In genomic region chr17:49191917-49192741, GRCh38 we compare ENCODE assay signal across 1 cellular context.
TF ChIP-seq lines count a peak whose summit lies in the region.

No MANE protein-coding gene starts in this region.

TF ChIP-seq in HEK293, 187 proteins besides CTCF, POLR2A, EP300 and RAD21 (continued from another document and continues in another):
- TF ChIP-seq, protein P1, sequence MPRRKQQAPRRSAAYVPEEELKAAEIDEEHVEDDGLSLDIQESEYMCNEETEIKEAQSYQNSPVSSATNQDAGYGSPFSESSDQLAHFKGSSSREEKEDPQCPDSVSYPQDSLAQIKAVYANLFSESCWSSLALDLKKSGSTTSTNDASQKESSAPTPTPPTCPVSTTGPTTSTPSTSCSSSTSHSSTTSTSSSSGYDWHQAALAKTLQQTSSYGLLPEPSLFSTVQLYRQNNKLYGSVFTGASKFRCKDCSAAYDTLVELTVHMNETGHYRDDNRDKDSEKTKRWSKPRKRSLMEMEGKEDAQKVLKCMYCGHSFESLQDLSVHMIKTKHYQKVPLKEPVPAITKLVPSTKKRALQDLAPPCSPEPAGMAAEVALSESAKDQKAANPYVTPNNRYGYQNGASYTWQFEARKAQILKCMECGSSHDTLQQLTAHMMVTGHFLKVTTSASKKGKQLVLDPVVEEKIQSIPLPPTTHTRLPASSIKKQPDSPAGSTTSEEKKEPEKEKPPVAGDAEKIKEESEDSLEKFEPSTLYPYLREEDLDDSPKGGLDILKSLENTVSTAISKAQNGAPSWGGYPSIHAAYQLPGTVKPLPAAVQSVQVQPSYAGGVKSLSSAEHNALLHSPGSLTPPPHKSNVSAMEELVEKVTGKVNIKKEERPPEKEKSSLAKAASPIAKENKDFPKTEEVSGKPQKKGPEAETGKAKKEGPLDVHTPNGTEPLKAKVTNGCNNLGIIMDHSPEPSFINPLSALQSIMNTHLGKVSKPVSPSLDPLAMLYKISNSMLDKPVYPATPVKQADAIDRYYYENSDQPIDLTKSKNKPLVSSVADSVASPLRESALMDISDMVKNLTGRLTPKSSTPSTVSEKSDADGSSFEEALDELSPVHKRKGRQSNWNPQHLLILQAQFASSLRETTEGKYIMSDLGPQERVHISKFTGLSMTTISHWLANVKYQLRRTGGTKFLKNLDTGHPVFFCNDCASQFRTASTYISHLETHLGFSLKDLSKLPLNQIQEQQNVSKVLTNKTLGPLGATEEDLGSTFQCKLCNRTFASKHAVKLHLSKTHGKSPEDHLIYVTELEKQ (tag by site-specific recombination; IDR thresholded peaks at IDR 0.05; ENCODE audit: borderline replicate concordance) = no peak
- peak; percentile 60; the same call in 1 of the 2 replicates for TF ChIP-seq KLF1 (tag by site-specific recombination; IDR thresholded peaks at IDR 0.05)
- peak; percentile 58 for TF ChIP-seq ZBTB6 (tag by site-specific recombination; IDR thresholded peaks at IDR 0.05)
- TF ChIP-seq RBAK (tag by site-specific recombination; IDR thresholded peaks at IDR 0.05) = no peak
- TF ChIP-seq ZNF174 (tag by site-specific recombination; IDR thresholded peaks at IDR 0.05) = no peak
- TF ChIP-seq ZNF311 (tag by site-specific recombination; IDR thresholded peaks at IDR 0.05; ENCODE audit: borderline replicate concordance) = no peak
- TF ChIP-seq SP3 (tag by site-specific recombination; IDR thresholded peaks at IDR 0.05) = no peak
- TF ChIP-seq ZBTB7A (tag by site-specific recombination; IDR thresholded peaks at IDR 0.05; ENCODE audit: low read depth) = peak; percentile 69; the same call in 1 of the 2 replicates
- TF ChIP-seq ZNF76 (tag by site-specific recombination; IDR thresholded peaks at IDR 0.05; ENCODE audit: borderline replicate concordance, low read depth) = peak; percentile 76
- no peak for TF ChIP-seq ZNF514 (tag by site-specific recombination; IDR thresholded peaks at IDR 0.05)
- TF ChIP-seq ZNF48 (tag by site-specific recombination; IDR thresholded peaks at IDR 0.05) = no peak
- no peak for TF ChIP-seq ZNF155 (tag by site-specific recombination; IDR thresholded peaks at IDR 0.05)
- no peak for TF ChIP-seq ZNF549 (tag by site-specific recombination; IDR thresholded peaks at IDR 0.05)
- TF ChIP-seq GLI4 (tag by site-specific recombination; IDR thresholded peaks at IDR 0.05) = peak; percentile 76; the same call in 1 of the 2 replicates
- no peak for TF ChIP-seq SETDB1 (IDR thresholded peaks at IDR 0.05; ENCODE audit: insufficient read length, low read length)
- peak; percentile 41 for TF ChIP-seq GLIS2 (tag by site-specific recombination; IDR thresholded peaks at IDR 0.05)
- TF ChIP-seq ZNF114 (tag by site-specific recombination; IDR thresholded peaks at IDR 0.05) = no peak
- peak; percentile 66; the same call in 1 of the 2 replicates for TF ChIP-seq BCL11B (tag by site-specific recombination; IDR thresholded peaks at IDR 0.05; ENCODE audit: low read depth)
- TF ChIP-seq SALL2 (tag by site-specific recombination; IDR thresholded peaks at IDR 0.05; ENCODE audit: borderline replicate concordance) = peak; percentile 93
- TF ChIP-seq ZNF596 (tag by site-specific recombination; IDR thresholded peaks at IDR 0.05) = peak; percentile 57
- TF ChIP-seq ZSCAN23 (tag by site-specific recombination; IDR thresholded peaks at IDR 0.05) = peak; percentile 83; the same call in 1 of the 2 replicates
- TF ChIP-seq ZNF366 (tag by site-specific recombination; conservative IDR thresholded peaks at IDR 0.05) = no peak; the same call in 1 of the 2 replicates
- no peak for TF ChIP-seq ZNF274 (IDR thresholded peaks at IDR 0.05; ENCODE audit: low read length)
- no peak for TF ChIP-seq ZNF274 (tag by site-specific recombination; IDR thresholded peaks at IDR 0.05; ENCODE audit: borderline replicate concordance)
- TF ChIP-seq, protein P2, sequence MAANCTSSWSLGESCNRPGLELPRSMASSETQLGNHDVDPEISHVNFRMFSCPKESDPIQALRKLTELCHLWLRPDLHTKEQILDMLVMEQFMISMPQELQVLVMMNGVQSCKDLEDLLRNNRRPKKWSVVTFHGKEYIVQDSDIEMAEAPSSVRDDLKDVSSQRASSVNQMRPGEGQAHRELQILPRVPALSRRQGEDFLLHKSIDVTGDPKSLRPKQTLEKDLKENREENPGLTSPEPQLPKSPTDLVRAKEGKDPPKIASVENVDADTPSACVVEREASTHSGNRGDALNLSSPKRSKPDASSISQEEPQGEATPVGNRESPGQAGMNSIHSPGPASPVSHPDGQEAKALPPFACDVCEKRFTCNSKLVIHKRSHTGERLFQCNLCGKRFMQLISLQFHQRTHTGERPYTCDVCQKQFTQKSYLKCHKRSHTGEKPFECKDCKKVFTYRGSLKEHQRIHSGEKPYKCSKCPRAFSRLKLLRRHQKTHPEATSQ (tag by site-specific recombination; IDR thresholded peaks at IDR 0.05) = peak; percentile 66; the same call in 1 of the 2 replicates
- TF ChIP-seq ZNF10 (tag by site-specific recombination; IDR thresholded peaks at IDR 0.05) = 0 out of 2 replicates have a peak, but pooled peaks have one; percentile 24
- no peak for TF ChIP-seq ZNF677 (tag by site-specific recombination; IDR thresholded peaks at IDR 0.05)
- no peak for TF ChIP-seq ZNF341 (tag by site-specific recombination; IDR thresholded peaks at IDR 0.05; ENCODE audit: low read depth)
- no peak for TF ChIP-seq REST (tag by site-specific recombination; IDR thresholded peaks at IDR 0.05)
- TF ChIP-seq ZNF791 (tag by site-specific recombination; IDR thresholded peaks at IDR 0.05) = no peak
- TF ChIP-seq ZEB2 (tag by site-specific recombination; IDR thresholded peaks at IDR 0.05) = peak; percentile 91
- no peak for TF ChIP-seq ZNF169 (tag by site-specific recombination; IDR thresholded peaks at IDR 0.05)
- no peak for TF ChIP-seq ZNF132 (tag by site-specific recombination; IDR thresholded peaks at IDR 0.05; ENCODE audit: borderline replicate concordance)
- peak; percentile 82; the same call in 1 of the 2 replicates for TF ChIP-seq BCL11A (tag by site-specific recombination; IDR thresholded peaks at IDR 0.05; ENCODE audit: low read depth)
- TF ChIP-seq ZNF639 (tag by site-specific recombination; IDR thresholded peaks at IDR 0.05) = peak; percentile 82
- TF ChIP-seq ZNF626 (tag by site-specific recombination; IDR thresholded peaks at IDR 0.05) = no peak
- TF ChIP-seq, protein P3, sequence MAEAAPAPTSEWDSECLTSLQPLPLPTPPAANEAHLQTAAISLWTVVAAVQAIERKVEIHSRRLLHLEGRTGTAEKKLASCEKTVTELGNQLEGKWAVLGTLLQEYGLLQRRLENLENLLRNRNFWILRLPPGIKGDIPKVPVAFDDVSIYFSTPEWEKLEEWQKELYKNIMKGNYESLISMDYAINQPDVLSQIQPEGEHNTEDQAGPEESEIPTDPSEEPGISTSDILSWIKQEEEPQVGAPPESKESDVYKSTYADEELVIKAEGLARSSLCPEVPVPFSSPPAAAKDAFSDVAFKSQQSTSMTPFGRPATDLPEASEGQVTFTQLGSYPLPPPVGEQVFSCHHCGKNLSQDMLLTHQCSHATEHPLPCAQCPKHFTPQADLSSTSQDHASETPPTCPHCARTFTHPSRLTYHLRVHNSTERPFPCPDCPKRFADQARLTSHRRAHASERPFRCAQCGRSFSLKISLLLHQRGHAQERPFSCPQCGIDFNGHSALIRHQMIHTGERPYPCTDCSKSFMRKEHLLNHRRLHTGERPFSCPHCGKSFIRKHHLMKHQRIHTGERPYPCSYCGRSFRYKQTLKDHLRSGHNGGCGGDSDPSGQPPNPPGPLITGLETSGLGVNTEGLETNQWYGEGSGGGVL (tag by site-specific recombination; IDR thresholded peaks at IDR 0.05) = 0 out of 2 replicates have a peak, but pooled peaks have one; percentile 61
- no peak for TF ChIP-seq ZNF670 (tag by site-specific recombination; IDR thresholded peaks at IDR 0.05; ENCODE audit: low read depth)
- peak; percentile 73 for TF ChIP-seq ZBTB26 (tag by site-specific recombination; optimal IDR thresholded peaks at IDR 0.05)
- peak; percentile 81 for TF ChIP-seq ZBTB10 (tag by site-specific recombination; IDR thresholded peaks at IDR 0.05)
- TF ChIP-seq ZNF585B (tag by site-specific recombination; IDR thresholded peaks at IDR 0.05) = no peak
- TF ChIP-seq ZNF391 (tag by site-specific recombination; IDR thresholded peaks at IDR 0.05; ENCODE audit: borderline replicate concordance, low read depth) = peak; percentile 93; the same call in 1 of the 2 replicates
- TF ChIP-seq ZNF488 (tag by site-specific recombination; IDR thresholded peaks at IDR 0.05) = no peak
- peak; percentile 91; the same call in 1 of the 2 replicates for TF ChIP-seq KLF17 (tag by site-specific recombination; IDR thresholded peaks at IDR 0.05)
